Comparison of ENCODE assay signal across 1 cellular context in the genomic region with DNA sequence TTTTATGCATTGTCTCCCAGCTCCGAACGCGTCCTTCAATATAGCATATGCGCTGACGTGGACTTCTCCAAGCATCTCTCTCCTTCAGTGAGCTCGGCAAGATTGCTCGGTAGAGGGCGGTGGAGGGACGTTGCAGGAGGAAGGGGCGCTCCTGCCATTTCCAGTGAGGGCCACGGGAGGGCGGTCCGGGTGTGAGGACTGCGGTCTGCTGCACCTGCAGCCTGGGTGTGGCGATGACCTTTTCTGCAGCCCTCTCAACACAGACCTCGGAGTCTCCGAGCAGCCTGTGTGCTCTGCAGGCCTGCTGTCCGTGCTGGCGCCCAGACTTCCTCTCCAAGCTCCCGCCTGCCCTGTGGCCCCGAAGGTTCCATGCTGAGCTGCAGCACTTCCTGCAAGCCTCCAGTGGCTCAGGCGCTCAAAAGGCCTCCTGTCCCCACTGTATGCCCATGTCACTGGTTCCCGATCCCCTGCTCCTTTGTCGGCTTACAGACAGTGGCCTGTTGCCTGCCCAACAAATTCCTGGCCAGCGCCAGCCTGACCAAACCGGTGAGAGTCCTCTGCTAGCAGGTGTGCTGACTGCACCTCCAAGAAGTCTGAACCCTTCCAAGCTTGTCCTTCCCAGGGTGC.
A peak's percentile ranks its signal among the peaks of the same experiment; 100 is the strongest.
TF ChIP-seq lines count a peak whose summit lies in the region.

No MANE protein-coding gene starts in this region.

TF ChIP-seq in K562, 482 proteins besides CTCF, POLR2A, EP300 and RAD21 (continued from another document and continues in another):
- TF ChIP-seq, protein P1, sequence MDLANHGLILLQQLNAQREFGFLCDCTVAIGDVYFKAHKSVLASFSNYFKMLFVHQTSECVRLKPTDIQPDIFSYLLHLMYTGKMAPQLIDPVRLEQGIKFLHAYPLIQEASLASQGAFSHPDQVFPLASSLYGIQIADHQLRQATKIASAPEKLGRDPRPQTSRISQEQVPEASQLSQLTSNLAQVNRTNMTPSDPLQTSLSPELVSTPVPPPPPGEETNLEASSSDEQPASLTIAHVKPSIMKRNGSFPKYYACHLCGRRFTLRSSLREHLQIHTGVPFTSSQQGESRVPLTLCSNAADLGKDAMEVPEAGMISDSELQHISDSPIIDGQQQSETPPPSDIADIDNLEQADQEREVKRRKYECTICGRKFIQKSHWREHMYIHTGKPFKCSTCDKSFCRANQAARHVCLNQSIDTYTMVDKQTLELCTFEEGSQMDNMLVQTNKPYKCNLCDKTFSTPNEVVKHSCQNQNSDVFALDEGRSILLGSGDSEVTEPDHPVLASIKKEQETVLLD (IDR thresholded peaks at IDR 0.05), result no peak
- TF ChIP-seq TBL1XR1 (IDR thresholded peaks at IDR 0.05; ENCODE audit: low read length in 2 of 2), result peak; percentile 70 to 84; a peak in 3 of 4 replicates
- peak; percentile 61 for TF ChIP-seq TEAD4 (IDR thresholded peaks at IDR 0.05; ENCODE audit: low read length)
- peak; percentile 45; the same call in 1 of the 2 replicates for TF ChIP-seq TEAD4 (CRISPR knock-in tag; IDR thresholded peaks at IDR 0.05; ENCODE audit: borderline replicate concordance)
- TF ChIP-seq, protein P2, sequence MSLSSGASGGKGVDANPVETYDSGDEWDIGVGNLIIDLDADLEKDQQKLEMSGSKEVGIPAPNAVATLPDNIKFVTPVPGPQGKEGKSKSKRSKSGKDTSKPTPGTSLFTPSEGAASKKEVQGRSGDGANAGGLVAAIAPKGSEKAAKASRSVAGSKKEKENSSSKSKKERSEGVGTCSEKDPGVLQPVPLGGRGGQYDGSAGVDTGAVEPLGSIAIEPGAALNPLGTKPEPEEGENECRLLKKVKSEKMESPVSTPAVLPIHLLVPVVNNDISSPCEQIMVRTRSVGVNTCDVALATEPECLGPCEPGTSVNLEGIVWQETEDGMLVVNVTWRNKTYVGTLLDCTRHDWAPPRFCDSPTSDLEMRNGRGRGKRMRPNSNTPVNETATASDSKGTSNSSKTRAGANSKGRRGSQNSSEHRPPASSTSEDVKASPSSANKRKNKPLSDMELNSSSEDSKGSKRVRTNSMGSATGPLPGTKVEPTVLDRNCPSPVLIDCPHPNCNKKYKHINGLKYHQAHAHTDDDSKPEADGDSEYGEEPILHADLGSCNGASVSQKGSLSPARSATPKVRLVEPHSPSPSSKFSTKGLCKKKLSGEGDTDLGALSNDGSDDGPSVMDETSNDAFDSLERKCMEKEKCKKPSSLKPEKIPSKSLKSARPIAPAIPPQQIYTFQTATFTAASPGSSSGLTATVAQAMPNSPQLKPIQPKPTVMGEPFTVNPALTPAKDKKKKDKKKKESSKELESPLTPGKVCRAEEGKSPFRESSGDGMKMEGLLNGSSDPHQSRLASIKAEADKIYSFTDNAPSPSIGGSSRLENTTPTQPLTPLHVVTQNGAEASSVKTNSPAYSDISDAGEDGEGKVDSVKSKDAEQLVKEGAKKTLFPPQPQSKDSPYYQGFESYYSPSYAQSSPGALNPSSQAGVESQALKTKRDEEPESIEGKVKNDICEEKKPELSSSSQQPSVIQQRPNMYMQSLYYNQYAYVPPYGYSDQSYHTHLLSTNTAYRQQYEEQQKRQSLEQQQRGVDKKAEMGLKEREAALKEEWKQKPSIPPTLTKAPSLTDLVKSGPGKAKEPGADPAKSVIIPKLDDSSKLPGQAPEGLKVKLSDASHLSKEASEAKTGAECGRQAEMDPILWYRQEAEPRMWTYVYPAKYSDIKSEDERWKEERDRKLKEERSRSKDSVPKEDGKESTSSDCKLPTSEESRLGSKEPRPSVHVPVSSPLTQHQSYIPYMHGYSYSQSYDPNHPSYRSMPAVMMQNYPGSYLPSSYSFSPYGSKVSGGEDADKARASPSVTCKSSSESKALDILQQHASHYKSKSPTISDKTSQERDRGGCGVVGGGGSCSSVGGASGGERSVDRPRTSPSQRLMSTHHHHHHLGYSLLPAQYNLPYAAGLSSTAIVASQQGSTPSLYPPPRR (CRISPR knock-in tag; IDR thresholded peaks at IDR 0.05; ENCODE audit: borderline replicate concordance), result peak; percentile 74; the same call in 1 of the 2 replicates
- TF ChIP-seq, protein P3, sequence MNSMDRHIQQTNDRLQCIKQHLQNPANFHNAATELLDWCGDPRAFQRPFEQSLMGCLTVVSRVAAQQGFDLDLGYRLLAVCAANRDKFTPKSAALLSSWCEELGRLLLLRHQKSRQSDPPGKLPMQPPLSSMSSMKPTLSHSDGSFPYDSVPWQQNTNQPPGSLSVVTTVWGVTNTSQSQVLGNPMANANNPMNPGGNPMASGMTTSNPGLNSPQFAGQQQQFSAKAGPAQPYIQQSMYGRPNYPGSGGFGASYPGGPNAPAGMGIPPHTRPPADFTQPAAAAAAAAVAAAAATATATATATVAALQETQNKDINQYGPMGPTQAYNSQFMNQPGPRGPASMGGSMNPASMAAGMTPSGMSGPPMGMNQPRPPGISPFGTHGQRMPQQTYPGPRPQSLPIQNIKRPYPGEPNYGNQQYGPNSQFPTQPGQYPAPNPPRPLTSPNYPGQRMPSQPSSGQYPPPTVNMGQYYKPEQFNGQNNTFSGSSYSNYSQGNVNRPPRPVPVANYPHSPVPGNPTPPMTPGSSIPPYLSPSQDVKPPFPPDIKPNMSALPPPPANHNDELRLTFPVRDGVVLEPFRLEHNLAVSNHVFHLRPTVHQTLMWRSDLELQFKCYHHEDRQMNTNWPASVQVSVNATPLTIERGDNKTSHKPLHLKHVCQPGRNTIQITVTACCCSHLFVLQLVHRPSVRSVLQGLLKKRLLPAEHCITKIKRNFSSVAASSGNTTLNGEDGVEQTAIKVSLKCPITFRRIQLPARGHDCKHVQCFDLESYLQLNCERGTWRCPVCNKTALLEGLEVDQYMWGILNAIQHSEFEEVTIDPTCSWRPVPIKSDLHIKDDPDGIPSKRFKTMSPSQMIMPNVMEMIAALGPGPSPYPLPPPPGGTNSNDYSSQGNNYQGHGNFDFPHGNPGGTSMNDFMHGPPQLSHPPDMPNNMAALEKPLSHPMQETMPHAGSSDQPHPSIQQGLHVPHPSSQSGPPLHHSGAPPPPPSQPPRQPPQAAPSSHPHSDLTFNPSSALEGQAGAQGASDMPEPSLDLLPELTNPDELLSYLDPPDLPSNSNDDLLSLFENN (IDR thresholded peaks at IDR 0.05; ENCODE audit: low read depth in 2 of 2, low read length in 2 of 2), result 0 out of 4 replicates have a peak, but pooled peaks of 1 of the 2 experiments have one; percentile 75
- TF ChIP-seq TRIM24 (IDR thresholded peaks at IDR 0.05), result no peak
- TF ChIP-seq NFYB (IDR thresholded peaks at IDR 0.05; ENCODE audit: extremely low read depth, insufficient read length), result no peak
- TF ChIP-seq, protein P4, sequence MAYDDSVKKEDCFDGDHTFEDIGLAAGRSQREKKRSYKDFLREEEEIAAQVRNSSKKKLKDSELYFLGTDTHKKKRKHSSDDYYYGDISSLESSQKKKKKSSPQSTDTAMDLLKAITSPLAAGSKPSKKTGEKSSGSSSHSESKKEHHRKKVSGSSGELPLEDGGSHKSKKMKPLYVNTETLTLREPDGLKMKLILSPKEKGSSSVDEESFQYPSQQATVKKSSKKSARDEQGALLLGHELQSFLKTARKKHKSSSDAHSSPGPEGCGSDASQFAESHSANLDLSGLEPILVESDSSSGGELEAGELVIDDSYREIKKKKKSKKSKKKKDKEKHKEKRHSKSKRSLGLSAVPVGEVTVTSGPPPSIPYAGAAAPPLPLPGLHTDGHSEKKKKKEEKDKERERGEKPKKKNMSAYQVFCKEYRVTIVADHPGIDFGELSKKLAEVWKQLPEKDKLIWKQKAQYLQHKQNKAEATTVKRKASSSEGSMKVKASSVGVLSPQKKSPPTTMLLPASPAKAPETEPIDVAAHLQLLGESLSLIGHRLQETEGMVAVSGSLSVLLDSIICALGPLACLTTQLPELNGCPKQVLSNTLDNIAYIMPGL (CRISPR knock-in tag; IDR thresholded peaks at IDR 0.05), result peak; percentile 84; the same call in 1 of the 2 replicates
- no peak for TF ChIP-seq PHTF2 (CRISPR knock-in tag; IDR thresholded peaks at IDR 0.05)
- no peak for TF ChIP-seq HOXB6 (CRISPR knock-in tag; IDR thresholded peaks at IDR 0.05; ENCODE audit: borderline replicate concordance)
- TF ChIP-seq ZNF212 (CRISPR knock-in tag; IDR thresholded peaks at IDR 0.05), result no peak
- TF ChIP-seq, protein P5, sequence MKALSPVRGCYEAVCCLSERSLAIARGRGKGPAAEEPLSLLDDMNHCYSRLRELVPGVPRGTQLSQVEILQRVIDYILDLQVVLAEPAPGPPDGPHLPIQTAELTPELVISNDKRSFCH (CRISPR knock-in tag; IDR thresholded peaks at IDR 0.05), result no peak
- TF ChIP-seq, protein P5 (tag; IDR thresholded peaks at IDR 0.05), result peak; percentile 99
- TF ChIP-seq, protein P6, sequence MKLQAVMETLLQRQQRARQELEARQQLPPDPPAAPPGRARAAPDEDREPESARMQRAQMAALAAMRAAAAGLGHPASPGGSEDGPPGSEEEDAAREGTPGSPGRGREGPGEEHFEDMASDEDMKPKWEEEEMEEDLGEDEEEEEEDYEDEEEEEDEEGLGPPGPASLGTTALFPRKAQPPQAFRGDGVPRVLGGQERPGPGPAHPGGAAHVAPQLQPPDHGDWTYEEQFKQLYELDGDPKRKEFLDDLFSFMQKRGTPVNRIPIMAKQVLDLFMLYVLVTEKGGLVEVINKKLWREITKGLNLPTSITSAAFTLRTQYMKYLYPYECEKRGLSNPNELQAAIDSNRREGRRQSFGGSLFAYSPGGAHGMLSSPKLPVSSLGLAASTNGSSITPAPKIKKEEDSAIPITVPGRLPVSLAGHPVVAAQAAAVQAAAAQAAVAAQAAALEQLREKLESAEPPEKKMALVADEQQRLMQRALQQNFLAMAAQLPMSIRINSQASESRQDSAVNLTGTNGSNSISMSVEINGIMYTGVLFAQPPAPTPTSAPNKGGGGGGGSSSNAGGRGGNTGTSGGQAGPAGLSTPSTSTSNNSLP (IDR thresholded peaks at IDR 0.05; ENCODE audit: borderline replicate concordance, low read depth, low read length), result peak; percentile 32; the same call in 1 of the 2 replicates
- TF ChIP-seq ARNT (IDR thresholded peaks at IDR 0.05), result peak in 1 of 2 experiments; percentile 55; a peak in 1 of 4 replicates
- TF ChIP-seq, protein P7, sequence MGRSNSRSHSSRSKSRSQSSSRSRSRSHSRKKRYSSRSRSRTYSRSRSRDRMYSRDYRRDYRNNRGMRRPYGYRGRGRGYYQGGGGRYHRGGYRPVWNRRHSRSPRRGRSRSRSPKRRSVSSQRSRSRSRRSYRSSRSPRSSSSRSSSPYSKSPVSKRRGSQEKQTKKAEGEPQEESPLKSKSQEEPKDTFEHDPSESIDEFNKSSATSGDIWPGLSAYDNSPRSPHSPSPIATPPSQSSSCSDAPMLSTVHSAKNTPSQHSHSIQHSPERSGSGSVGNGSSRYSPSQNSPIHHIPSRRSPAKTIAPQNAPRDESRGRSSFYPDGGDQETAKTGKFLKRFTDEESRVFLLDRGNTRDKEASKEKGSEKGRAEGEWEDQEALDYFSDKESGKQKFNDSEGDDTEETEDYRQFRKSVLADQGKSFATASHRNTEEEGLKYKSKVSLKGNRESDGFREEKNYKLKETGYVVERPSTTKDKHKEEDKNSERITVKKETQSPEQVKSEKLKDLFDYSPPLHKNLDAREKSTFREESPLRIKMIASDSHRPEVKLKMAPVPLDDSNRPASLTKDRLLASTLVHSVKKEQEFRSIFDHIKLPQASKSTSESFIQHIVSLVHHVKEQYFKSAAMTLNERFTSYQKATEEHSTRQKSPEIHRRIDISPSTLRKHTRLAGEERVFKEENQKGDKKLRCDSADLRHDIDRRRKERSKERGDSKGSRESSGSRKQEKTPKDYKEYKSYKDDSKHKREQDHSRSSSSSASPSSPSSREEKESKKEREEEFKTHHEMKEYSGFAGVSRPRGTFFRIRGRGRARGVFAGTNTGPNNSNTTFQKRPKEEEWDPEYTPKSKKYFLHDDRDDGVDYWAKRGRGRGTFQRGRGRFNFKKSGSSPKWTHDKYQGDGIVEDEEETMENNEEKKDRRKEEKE (IDR thresholded peaks at IDR 0.05; ENCODE audit: borderline replicate concordance in 1 of 2, control insufficient read depth in 1 of 2, low read depth in 2 of 2, low read length in 1 of 2), result no peak
- TF ChIP-seq, protein P8, sequence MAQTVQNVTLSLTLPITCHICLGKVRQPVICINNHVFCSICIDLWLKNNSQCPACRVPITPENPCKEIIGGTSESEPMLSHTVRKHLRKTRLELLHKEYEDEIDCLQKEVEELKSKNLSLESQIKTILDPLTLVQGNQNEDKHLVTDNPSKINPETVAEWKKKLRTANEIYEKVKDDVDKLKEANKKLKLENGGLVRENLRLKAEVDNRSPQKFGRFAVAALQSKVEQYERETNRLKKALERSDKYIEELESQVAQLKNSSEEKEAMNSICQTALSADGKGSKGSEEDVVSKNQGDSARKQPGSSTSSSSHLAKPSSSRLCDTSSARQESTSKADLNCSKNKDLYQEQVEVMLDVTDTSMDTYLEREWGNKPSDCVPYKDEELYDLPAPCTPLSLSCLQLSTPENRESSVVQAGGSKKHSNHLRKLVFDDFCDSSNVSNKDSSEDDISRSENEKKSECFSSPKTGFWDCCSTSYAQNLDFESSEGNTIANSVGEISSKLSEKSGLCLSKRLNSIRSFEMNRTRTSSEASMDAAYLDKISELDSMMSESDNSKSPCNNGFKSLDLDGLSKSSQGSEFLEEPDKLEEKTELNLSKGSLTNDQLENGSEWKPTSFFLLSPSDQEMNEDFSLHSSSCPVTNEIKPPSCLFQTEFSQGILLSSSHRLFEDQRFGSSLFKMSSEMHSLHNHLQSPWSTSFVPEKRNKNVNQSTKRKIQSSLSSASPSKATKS (CRISPR knock-in tag; IDR thresholded peaks at IDR 0.05), result no peak
- no peak for TF ChIP-seq ZNF311 (CRISPR knock-in tag; IDR thresholded peaks at IDR 0.05)
- TF ChIP-seq, protein P9, sequence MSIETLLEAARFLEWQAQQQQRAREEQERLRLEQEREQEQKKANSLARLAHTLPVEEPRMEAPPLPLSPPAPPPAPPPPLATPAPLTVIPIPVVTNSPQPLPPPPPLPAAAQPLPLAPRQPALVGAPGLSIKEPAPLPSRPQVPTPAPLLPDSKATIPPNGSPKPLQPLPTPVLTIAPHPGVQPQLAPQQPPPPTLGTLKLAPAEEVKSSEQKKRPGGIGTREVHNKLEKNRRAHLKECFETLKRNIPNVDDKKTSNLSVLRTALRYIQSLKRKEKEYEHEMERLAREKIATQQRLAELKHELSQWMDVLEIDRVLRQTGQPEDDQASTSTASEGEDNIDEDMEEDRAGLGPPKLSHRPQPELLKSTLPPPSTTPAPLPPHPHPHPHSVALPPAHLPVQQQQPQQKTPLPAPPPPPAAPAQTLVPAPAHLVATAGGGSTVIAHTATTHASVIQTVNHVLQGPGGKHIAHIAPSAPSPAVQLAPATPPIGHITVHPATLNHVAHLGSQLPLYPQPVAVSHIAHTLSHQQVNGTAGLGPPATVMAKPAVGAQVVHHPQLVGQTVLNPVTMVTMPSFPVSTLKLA (conservative IDR thresholded peaks at IDR 0.05), result no peak; a peak in 1 of 4 replicates
- no peak for TF ChIP-seq LEF1 (IDR thresholded peaks at IDR 0.05)
- TF ChIP-seq U2AF2 (optimal IDR thresholded peaks at IDR 0.05; ENCODE audit: low read depth, low read length), result no peak
- TF ChIP-seq TCF3 (CRISPR knock-in tag; IDR thresholded peaks at IDR 0.05), result peak; percentile 76
- TF ChIP-seq SETDB1 (IDR thresholded peaks at IDR 0.05; ENCODE audit: low read length), result no peak
- TF ChIP-seq, protein P10, sequence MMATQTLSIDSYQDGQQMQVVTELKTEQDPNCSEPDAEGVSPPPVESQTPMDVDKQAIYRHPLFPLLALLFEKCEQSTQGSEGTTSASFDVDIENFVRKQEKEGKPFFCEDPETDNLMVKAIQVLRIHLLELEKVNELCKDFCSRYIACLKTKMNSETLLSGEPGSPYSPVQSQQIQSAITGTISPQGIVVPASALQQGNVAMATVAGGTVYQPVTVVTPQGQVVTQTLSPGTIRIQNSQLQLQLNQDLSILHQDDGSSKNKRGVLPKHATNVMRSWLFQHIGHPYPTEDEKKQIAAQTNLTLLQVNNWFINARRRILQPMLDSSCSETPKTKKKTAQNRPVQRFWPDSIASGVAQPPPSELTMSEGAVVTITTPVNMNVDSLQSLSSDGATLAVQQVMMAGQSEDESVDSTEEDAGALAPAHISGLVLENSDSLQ (IDR thresholded peaks at IDR 0.05), result no peak
- 0 out of 2 replicates have a peak, but pooled peaks have one; percentile 5 for TF ChIP-seq EGR1 (conservative IDR thresholded peaks at IDR 0.05)
- no peak for TF ChIP-seq KDM5B (IDR thresholded peaks at IDR 0.05; ENCODE audit: insufficient replicate concordance, low read depth, low read length)
